In the genomic region with DNA sequence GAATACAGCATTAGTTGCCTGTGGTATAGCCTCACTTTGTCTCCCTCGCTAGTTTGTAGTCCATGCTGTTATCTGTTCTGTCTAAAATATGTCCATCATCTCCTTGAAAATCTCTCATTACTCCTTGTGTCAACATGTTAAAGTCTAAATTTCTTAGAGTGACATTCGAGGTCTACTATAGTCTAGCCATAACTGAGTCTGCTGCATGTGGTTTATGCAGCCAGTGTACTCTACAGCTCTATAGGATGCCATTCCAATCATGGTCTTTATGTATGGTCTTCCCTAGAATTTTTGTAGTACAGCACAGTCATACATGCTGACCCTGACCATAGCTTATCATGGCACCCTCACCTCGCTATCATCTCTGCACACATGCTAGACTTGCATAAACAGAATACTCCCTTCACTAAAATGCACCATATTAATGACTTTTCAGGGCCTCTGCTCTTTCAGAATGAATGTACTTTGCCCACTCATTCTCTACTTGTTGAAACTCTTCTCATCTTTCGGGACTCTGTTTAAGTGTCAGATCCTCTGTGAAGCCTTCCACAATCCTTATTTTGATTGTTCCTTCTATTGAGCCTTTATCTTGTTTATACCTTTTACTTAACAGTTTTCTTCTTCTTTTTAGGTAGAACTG, we compare ENCODE assay signal across 12 cellular contexts. TPM values are rescaled to one million over a fixed set of nuclear protein-coding genes. Genes with fewer than 3 reads are reported as not detected.
DNase-seq lines count a peak whose midpoint lies in the region; ATAC-seq, FAIRE-seq and TF ChIP-seq lines count a peak whose summit lies in the region.
"Had no signal": no experiment of that assay in that cellular context is flagged by ENCODE, and none has a peak within 500 bp of the region (broad histone marks: within the 10 kb centered on the region; RNA-seq: fewer than 3 reads in every experiment).

No MANE protein-coding gene starts in this region.

- H3K9ac ChIP-seq in HepG2 (ENCODE audit: insufficient read depth, low read depth, low read length), result no peak overlapping the region
- H3K9ac ChIP-seq: parathyroid adenoma had no signal

- 0 out of 2 replicates have a peak, but pooled peaks cover 10% of the 10 kb centered on the region for H4K20me1 ChIP-seq in HepG2 (ENCODE audit: insufficient read depth, low read length)
- no peaks in the 10 kb centered on the region for H4K20me1 ChIP-seq in OCI-LY7 (ENCODE audit: insufficient read depth, low read length)

- no peak overlapping the region for H3K4me2 ChIP-seq in HepG2 (ENCODE audit: low read depth, low read length)
- no peak overlapping the region for H3K4me2 ChIP-seq in OCI-LY7 (ENCODE audit: low read length)

- no peak overlapping the region for H3K4me3 ChIP-seq in HepG2 (replicated peaks in 1 of 3; ENCODE audit: insufficient read depth in 1 of 3, low read depth in 2 of 3, low read length in 3 of 3)
- H3K4me3 ChIP-seq in right lobe of liver, result no peak overlapping the region
- no peak overlapping the region for H3K4me3 ChIP-seq in OCI-LY7 (ENCODE audit: low read depth, low read length, poor library complexity, severe bottlenecking)

- CTCF ChIA-PET in HepG2 (lab: Yijun Ruan, JAX; ENCODE audit: low intra/inter-chr PET ratio, low total read pairs) (no interaction called here), OCI-LY7 (lab: Charles Lee; ENCODE audit: unreplicated experiment) (no interaction called here)

- no peak overlapping the region for H2AFZ ChIP-seq in HepG2 (ENCODE audit: low read length)
- no peak overlapping the region for H2AFZ ChIP-seq in OCI-LY7 (ENCODE audit: low read length)
- H2AFZ ChIP-seq: parathyroid adenoma had no signal

- H3K27me3 Mint-ChIP-seq in stimulated activated naive CD8-positive, alpha-beta T cell treated with anti-CD3 and anti-CD28 coated beads, Interleukin-15, Interleukin-2, amounts not matched to agents 100 ng/mL and 50 ng/mL, for 24 hours, result no peaks in the 10 kb centered on the region

- TF ChIP-seq CTCF in HepG2 (CRISPR knock-in tag; IDR thresholded peaks at IDR 0.05) (no peak), right lobe of liver (IDR thresholded peaks at IDR 0.05) (no peak), OCI-LY7 (conservative IDR thresholded peaks at IDR 0.05; ENCODE audit: low read length) (no peak)

- TF ChIP-seq POLR2A in HepG2 (IDR thresholded peaks at IDR 0.05; ENCODE audit: insufficient read depth in 1 of 2, low read depth in 2 of 2, low read length in 2 of 2), result no peak
- TF ChIP-seq POLR2A in right lobe of liver (IDR thresholded peaks at IDR 0.05), result no peak

- no peaks in the 10 kb centered on the region for H3K9me2 ChIP-seq in OCI-LY7 (ENCODE audit: insufficient read depth, low read length)

- H3K4me3 Mint-ChIP-seq in stimulated activated naive CD8-positive, alpha-beta T cell treated with anti-CD3 and anti-CD28 coated beads, Interleukin-15, Interleukin-2, amounts not matched to agents 100 ng/mL and 50 ng/mL, for 24 hours, result peak overlapping the region; percentile 1

- H3K27ac Mint-ChIP-seq in stimulated activated naive CD8-positive, alpha-beta T cell treated with anti-CD3 and anti-CD28 coated beads, Interleukin-15, Interleukin-2, amounts not matched to agents 100 ng/mL and 50 ng/mL, for 24 hours, result peak overlapping the region; percentile 38

- POLR2A ChIA-PET in HepG2 (lab: Yijun Ruan, JAX), result no interaction called here
- POLR2A ChIA-PET in OCI-LY7 (lab: Charles Lee), result interaction anchor here (0.7 to 1.2 kb wide), 2 partner anchors 11 to 361 kb away, joined by 3 to 4 read pairs; no protein-coding TSS in a partner anchor

- WGBS in HepG2 (ENCODE audit: low lambda C conversion rate), result 93% methylated on average over 4 of the region's 4 CpGs
- 84% methylated on average over 4 of the region's 4 CpGs for WGBS in right lobe of liver (ENCODE audit: insufficient coverage, low coverage, low lambda C conversion rate, missing lambda C conversion rate)

- H3K36me3 Mint-ChIP-seq in stimulated activated naive CD8-positive, alpha-beta T cell treated with anti-CD3 and anti-CD28 coated beads, Interleukin-15, Interleukin-2, amounts not matched to agents 100 ng/mL and 50 ng/mL, for 24 hours (ENCODE audit: low read depth), result peaks cover 70% of the 10 kb centered on the region

- intact Hi-C loops in HepG2 (cut with micrococcal nuclease; ENCODE audit: unreplicated experiment), result no loop called here
- intact Hi-C loops in right lobe of liver (cut with DNase I), result no loop called here
- intact Hi-C loops in OCI-LY7 (cut with micrococcal nuclease; ENCODE audit: unreplicated experiment), result no loop called here

- H3K27ac ChIP-seq in HepG2 (ENCODE audit: extremely low read length, insufficient read depth, low read length) (no peak overlapping the region), right lobe of liver (no peak overlapping the region), OCI-LY7 (ENCODE audit: low read depth, low read length, poor library complexity, severe bottlenecking) (no peak overlapping the region)
- H3K27ac ChIP-seq: parathyroid adenoma had no signal

- peaks cover 0 to 17% of the 10 kb centered on the region in 2 experiments; a peak in 3 of 5 replicates for H3K36me3 ChIP-seq in HepG2 (replicated peaks in 1 of 2; ENCODE audit: control insufficient read depth in 1 of 2, insufficient read depth in 2 of 2, low read length in 2 of 2)
- H3K36me3 ChIP-seq in right lobe of liver, result no peaks in the 10 kb centered on the region
- peaks cover 26% of the 10 kb centered on the region for H3K36me3 ChIP-seq in OCI-LY7 (ENCODE audit: insufficient read depth, low read length)

- H3K4me1 ChIP-seq in HepG2 (ENCODE audit: insufficient read depth, low read length), result peaks cover 39% of the 10 kb centered on the region
- H3K4me1 ChIP-seq in right lobe of liver, result peaks cover 0 to 29% (median 11%) of the 10 kb centered on the region in 4 donors
- H3K4me1 ChIP-seq in OCI-LY7 (ENCODE audit: insufficient read depth, low read length, poor library complexity, severe bottlenecking), result peaks cover 30% of the 10 kb centered on the region
- H3K4me1 ChIP-seq: parathyroid adenoma had no signal

- no peak for FAIRE-seq in HepG2 (lab: Jason Lieb, UNC)

- no peak for TF ChIP-seq EP300 in HepG2 (IDR thresholded peaks at IDR 0.05; ENCODE audit: low read depth in 2 of 2, low read length in 2 of 2)
- no peak for TF ChIP-seq EP300 in HepG2 (CRISPR knock-in tag; IDR thresholded peaks at IDR 0.05; ENCODE audit: borderline replicate concordance)

- ATAC-seq in HepG2 (peak; percentile 23; the same call in 2 of the 3 replicates), right lobe of liver (no peak), HG02571 (IDR thresholded peaks at IDR 0.05; ENCODE audit: unreplicated experiment) (peak; percentile 69), HG03520 (IDR thresholded peaks at IDR 0.05; ENCODE audit: unreplicated experiment) (peak; percentile 46), HG03139 (IDR thresholded peaks at IDR 0.05; ENCODE audit: unreplicated experiment) (no peak)

- DNase-seq in HepG2 (ENCODE audit: low spot score) (no peak), right lobe of liver (no peak), DMS 273 (lab: John Stamatoyannopoulos, UW; ENCODE audit: unreplicated experiment) (no peak), OCI-LY7 (ENCODE audit: low spot score) (no peak)
- DNase-seq: AML-193, kidney glomerular epithelial cell, SHP77 treated with DMSO at 0.1 percent for 48 hours had no signal

- H3K9me3 Mint-ChIP-seq in stimulated activated naive CD8-positive, alpha-beta T cell treated with anti-CD3 and anti-CD28 coated beads, Interleukin-15, Interleukin-2, amounts not matched to agents 100 ng/mL and 50 ng/mL, for 24 hours, result peaks cover 8% of the 10 kb centered on the region

- no peak for TF ChIP-seq RAD21 in HepG2 (CRISPR knock-in tag; IDR thresholded peaks at IDR 0.05)

- no peaks in the 10 kb centered on the region for H3K27me3 ChIP-seq in HepG2 (ENCODE audit: control insufficient read depth in 1 of 2, insufficient read depth in 2 of 2, low read length in 2 of 2)
- no peaks in the 10 kb centered on the region for H3K27me3 ChIP-seq in right lobe of liver

- BruUV-seq in HepG2 (replicated peaks; lab: Mats Ljungman, UMichigan) (no TSS peak), OCI-LY7 (replicated peaks; lab: Mats Ljungman, UMichigan) (no TSS peak)

- H3K79me2 ChIP-seq in HepG2 (ENCODE audit: insufficient read depth, low read length) (peaks cover 54% of the 10 kb centered on the region), OCI-LY7 (ENCODE audit: insufficient read depth, low read depth, low read length) (peaks cover 6% of the 10 kb centered on the region; the same call in 1 of the 2 replicates)

- H3K4me1 Mint-ChIP-seq in stimulated activated naive CD8-positive, alpha-beta T cell treated with anti-CD3 and anti-CD28 coated beads, Interleukin-15, Interleukin-2, amounts not matched to agents 100 ng/mL and 50 ng/mL, for 24 hours (ENCODE audit: low read depth), result peaks cover 88% of the 10 kb centered on the region

- H3K9me3 ChIP-seq in HepG2 (ENCODE audit: low read length) (no peaks in the 10 kb centered on the region), right lobe of liver (no peaks in the 10 kb centered on the region), OCI-LY7 (ENCODE audit: low read length) (0 out of 2 replicates have a peak, but pooled peaks cover 3% of the 10 kb centered on the region)

- in situ Hi-C loops in HepG2 (cut with HindIII; ENCODE audit: extremely low pct_ligation_motif_present, low pct_unique_long_range_greater_than_20kb), result no loop called here

RNA-seq across cellular contexts. Expression of a gene that starts 12.8 kb away (rescaled TPM):
- 96.0 and 96.1 TPM in 2 replicates for total RNA-seq in HepG2 (2016; rRNA removed; fragmentation: Illumina TruSeq; extraction: Trizol)
- total RNA-seq in HepG2 (2016; cell fraction: cytosol; rRNA removed; fragmentation: Illumina TruSeq; extraction: Trizol; ENCODE audit: low read depth), result 65.4 and 82.9 TPM in 2 replicates
- total RNA-seq in HepG2 (2016; cell fraction: insoluble cytoplasmic fraction; rRNA removed; fragmentation: Illumina TruSeq; extraction: Trizol), result 99.7 and 101 TPM in 2 replicates
- 65.8 and 69.1 TPM in 2 replicates for total RNA-seq in HepG2 (2016; cell fraction: membrane; rRNA removed; fragmentation: Illumina TruSeq; extraction: Trizol)
- 205 and 214 TPM in 2 replicates for total RNA-seq in HepG2 (2016; cell fraction: nucleus; rRNA removed; fragmentation: Illumina TruSeq; extraction: Trizol)
- polyA plus RNA-seq in HepG2 (2011; rRNA removed), result 66.9 and 67.0 TPM in 2 replicates
- polyA plus RNA-seq in HepG2 (2011; cell fraction: cytosol; rRNA removed), result 27.9 and 40.9 TPM in 2 replicates
- 64.3 and 75.4 TPM in 2 replicates for polyA plus RNA-seq in HepG2 (2011; cell fraction: nucleus; rRNA removed)
- 107 and 108 TPM in 2 replicates for polyA plus RNA-seq in HepG2 (2012)
- polyA plus RNA-seq in HepG2 (2016; cell fraction: cytosol; fragmentation: Illumina TruSeq; extraction: Trizol; ENCODE audit: low read depth), result 45.0 and 56.0 TPM in 2 replicates
- 87.1 and 87.7 TPM in 2 replicates for polyA plus RNA-seq in HepG2 (2016; cell fraction: insoluble cytoplasmic fraction; fragmentation: Illumina TruSeq; extraction: Trizol; ENCODE audit: low read depth)
- 48.7 and 59.8 TPM in 2 replicates for polyA plus RNA-seq in HepG2 (2016; cell fraction: membrane; fragmentation: Illumina TruSeq; extraction: Trizol; ENCODE audit: low read depth)
- 83.7 and 91.8 TPM in 2 replicates for polyA plus RNA-seq in HepG2 (2016; cell fraction: nucleus; fragmentation: Illumina TruSeq; extraction: Trizol; ENCODE audit: insufficient read depth, low read depth)
- polyA minus RNA-seq in HepG2 (2011; rRNA and poly(A)+ RNA removed; ENCODE audit: low replicate concordance), result 8.0 and 20.2 TPM in 2 replicates
- polyA minus RNA-seq in HepG2 (2011; cell fraction: cytosol; rRNA and poly(A)+ RNA removed), result 34.8 and 35.3 TPM in 2 replicates
- polyA minus RNA-seq in HepG2 (2011; cell fraction: nucleus; rRNA and poly(A)+ RNA removed), result 549 and 577 TPM in 2 replicates
- 10 to 100 TPM; 25.4 to 46.4 (median 36.0) TPM for total RNA-seq in right lobe of liver
- 43.4 and 52.6 TPM in 2 replicates for total RNA-seq in OCI-LY7 (2014; rRNA removed; shearing (Covaris generic))
- total RNA-seq in OCI-LY7 (2022), result 64.9 and 78.0 TPM in 2 replicates

Comparison
In these comparisons a context has a peak if more than half of its experiments do, and no peak if none do; other contexts are left out.
1. ATAC-seq: peak in HepG2 (single experiment), HG02571 (single experiment) and HG03520 (single experiment); none in right lobe of liver (0 of 4) and HG03139 (single experiment).